8 cellular contexts compared by ENCODE assay signal in the genomic region with DNA sequence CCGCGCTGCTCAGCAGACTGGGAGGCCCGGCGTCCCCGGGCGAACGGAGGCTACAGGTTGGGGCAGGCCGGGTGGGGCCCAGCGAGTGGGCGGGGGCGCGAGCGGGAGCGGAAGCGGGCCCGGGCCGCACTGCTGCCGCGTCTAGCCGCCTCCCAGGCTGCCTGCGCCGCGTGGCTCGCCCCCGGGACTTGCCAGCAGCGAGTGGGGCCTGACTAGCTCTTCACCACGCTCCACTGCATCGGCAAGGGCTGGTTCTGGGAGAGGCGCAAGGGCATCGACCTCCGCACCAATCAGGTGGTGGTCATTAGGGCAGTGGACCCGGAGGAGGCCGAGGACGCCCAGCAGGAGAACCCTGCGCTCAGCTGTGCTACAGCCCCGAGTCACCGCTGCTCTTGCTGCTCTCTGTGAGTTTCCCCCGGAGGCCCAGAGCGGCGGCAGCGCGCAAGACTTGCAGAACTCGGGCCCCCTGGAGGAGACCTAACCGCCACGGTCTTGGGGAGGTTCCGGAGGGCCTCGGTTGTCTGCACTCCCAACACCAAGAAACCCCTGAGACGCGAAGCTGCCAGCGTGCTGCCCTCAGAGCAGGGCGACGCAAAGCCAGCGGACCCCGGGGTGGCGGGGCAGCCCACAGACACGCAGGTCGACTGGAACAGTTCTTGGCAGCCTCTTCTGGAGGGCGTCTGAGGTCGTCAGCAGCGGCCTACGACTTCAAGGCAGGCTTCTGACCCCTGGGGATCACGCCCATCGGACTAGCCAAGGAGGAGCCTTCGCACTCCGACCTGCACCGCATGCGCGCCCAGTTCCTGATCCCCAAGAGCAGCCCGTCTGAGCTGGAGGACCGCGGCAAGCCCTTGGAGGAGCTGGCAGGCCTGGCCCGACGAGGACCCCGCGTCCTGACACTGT.
DNase-seq lines count a peak whose midpoint lies in the region; ATAC-seq lines count a peak whose summit lies in the region.

No MANE protein-coding gene starts in this region.

- DNase-seq in activated gamma-delta T cell treated with Interleukin-2 at 50 U/mL for 16 hours (peak; percentile 61), hepatic stellate cell (ENCODE audit: low spot score) (peak; percentile 12), kidney glomerular epithelial cell (lab: John Stamatoyannopoulos, UW) (no peak)
- DNase-seq in stimulated activated CD4-positive, alpha-beta T cell treated with anti-CD3 and anti-CD28 coated beads, Interleukin-1b, Interleukin-23, amount 100 ng/mL, for 48 hours: peak; percentile 50

- ATAC-seq in HG02623 (IDR thresholded peaks at IDR 0.05; ENCODE audit: unreplicated experiment): peak; percentile 50
- ATAC-seq in HG03280 (IDR thresholded peaks at IDR 0.05; ENCODE audit: unreplicated experiment): no peak
- ATAC-seq in GM18498 (IDR thresholded peaks at IDR 0.05; ENCODE audit: unreplicated experiment): no peak
- no peak for ATAC-seq in GM19467 (IDR thresholded peaks at IDR 0.05; ENCODE audit: unreplicated experiment)
